Comparison of ENCODE assay signal across 8 cellular contexts in the genomic region with DNA sequence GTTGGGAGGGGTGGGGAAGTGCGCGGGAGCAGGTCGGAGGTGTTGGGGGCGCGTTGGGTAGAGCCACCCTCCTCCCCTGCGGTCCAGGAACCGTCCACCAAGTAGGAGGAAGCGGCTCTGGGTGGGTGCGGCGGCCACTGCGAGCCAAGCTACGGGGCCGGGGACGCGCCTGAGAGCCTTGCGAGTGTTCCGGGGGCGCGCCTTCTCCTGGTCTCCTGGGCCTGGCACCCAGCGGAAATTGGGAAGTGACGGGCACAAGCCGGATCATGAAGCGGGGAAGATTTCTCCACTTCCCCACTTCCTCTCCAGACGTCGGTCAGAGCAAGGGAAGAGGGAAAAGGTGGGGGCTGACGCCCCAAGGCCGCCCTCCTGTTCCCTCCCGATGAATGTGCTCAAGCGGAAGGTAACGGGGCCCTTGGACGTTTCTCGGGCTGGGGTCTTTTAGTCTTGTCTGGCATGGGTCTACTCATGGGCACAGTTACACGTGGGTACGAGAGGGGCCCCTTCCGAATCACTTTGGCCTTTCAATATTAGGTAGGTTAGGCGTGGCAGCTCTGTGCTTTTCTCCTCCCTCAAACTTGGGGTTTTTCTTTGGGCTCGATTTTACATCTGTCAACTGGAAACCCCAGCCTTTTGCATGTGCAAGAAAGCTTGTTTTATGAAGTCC. TPM values are rescaled to one million over a fixed set of nuclear protein-coding genes. Genes with fewer than 3 reads are reported as not detected.
DNase-seq lines count a peak whose midpoint lies in the region; TF ChIP-seq lines count a peak whose summit lies in the region.

No MANE protein-coding gene starts in this region.

- in situ Hi-C loops in astrocyte of the spinal cord (cut with HindIII; ENCODE audit: low sequenced_read_pairs) = no loop called here

- H3K27ac ChIP-seq in layer of hippocampus (ENCODE audit: low read depth, low read length) (peak overlapping the region; percentile 97), suprapubic skin (peak overlapping the region; percentile 94)

- WGBS in suprapubic skin = 0% methylated on average over 35 of the region's 37 CpGs

- DNase-seq in NCI-H526 (lab: John Stamatoyannopoulos, UW) (peak; percentile 55 to 87), NCI-H526 treated with DMSO at 0.1 percent for 48 hours (lab: John Stamatoyannopoulos, UW) (no peak), MG63 (peak; percentile 69), astrocyte of the spinal cord (ENCODE audit: low read depth, low spot score) (no peak), suprapubic skin (ENCODE audit: low spot score in 2 of 2) (peak; percentile 91), NCI-H2171 treated with DMSO at 0.1 percent for 48 hours (lab: John Stamatoyannopoulos, UW) (no peak), GDM1 (lab: John Stamatoyannopoulos, UW) (no peak)

- no peak for TF ChIP-seq CTCF in astrocyte of the spinal cord (IDR thresholded peaks at IDR 0.05; ENCODE audit: low read depth, low read length)
- TF ChIP-seq CTCF in suprapubic skin (IDR thresholded peaks at IDR 0.05) = no peak

- TF ChIP-seq POLR2A in suprapubic skin (IDR thresholded peaks at IDR 0.05) = no peak

- H3K27me3 ChIP-seq in MG63 = no peaks in the 10 kb centered on the region
- no peaks in the 10 kb centered on the region for H3K27me3 ChIP-seq in layer of hippocampus (ENCODE audit: control insufficient read depth, insufficient read depth, low read length)
- no peaks in the 10 kb centered on the region for H3K27me3 ChIP-seq in suprapubic skin

- H3K36me3 ChIP-seq in MG63 = peaks cover 53% of the 10 kb centered on the region
- H3K36me3 ChIP-seq in suprapubic skin = no peaks in the 10 kb centered on the region

- H3K4me3 ChIP-seq in MG63 = peak overlapping the region; percentile 91
- peak overlapping the region; percentile 91 for H3K4me3 ChIP-seq in astrocyte of the spinal cord (ENCODE audit: low read depth, low read length)
- peak overlapping the region; percentile 80 for H3K4me3 ChIP-seq in suprapubic skin

- H3K9me3 ChIP-seq in MG63 = no peaks in the 10 kb centered on the region
- H3K9me3 ChIP-seq in suprapubic skin = no peaks in the 10 kb centered on the region

- peaks cover 47% of the 10 kb centered on the region for H3K4me1 ChIP-seq in suprapubic skin

- TF ChIP-seq EP300 in suprapubic skin (IDR thresholded peaks at IDR 0.05) = no peak

RNA-seq across cellular contexts. Expression of a gene that starts 0.9 kb away (rescaled TPM):
- 19.9 and 27.4 TPM in 2 replicates for total RNA-seq in MG63 (2014; rRNA removed; shearing (Covaris generic); ENCODE audit: low replicate concordance)
- 10 to 100 TPM; 53.2 to 96.1 (median 84.5) TPM for total RNA-seq in suprapubic skin

RNA-seq across cellular contexts. Expression of a gene that starts 21.2 kb away (rescaled TPM):
- total RNA-seq in MG63 (2014; rRNA removed; shearing (Covaris generic); ENCODE audit: low replicate concordance) = 136 and 213 TPM in 2 replicates
- total RNA-seq in suprapubic skin = 10 to 100 TPM; 82.5 to 100.0 (median 91.4) TPM

RNA-seq across cellular contexts. Expression of a gene that starts 24.3 kb away (rescaled TPM):
- total RNA-seq in MG63 (2014; rRNA removed; shearing (Covaris generic); ENCODE audit: low replicate concordance) = 29.3 and 37.6 TPM in 2 replicates
- 10 to 100 TPM; 14.1 to 36.3 (median 20.2) TPM for total RNA-seq in suprapubic skin

RNA-seq across cellular contexts. Expression of a gene that starts 24.4 kb away (rescaled TPM):
- total RNA-seq in MG63 (2014; rRNA removed; shearing (Covaris generic); ENCODE audit: low replicate concordance) = not detected in 2 replicates
- under 1 TPM in 2 of 4 donors, not detected in 2; 0.30 to 0.55 TPM for total RNA-seq in suprapubic skin

RNA-seq across cellular contexts. Expression of a gene that starts 48.9 kb away (rescaled TPM):
- 13.0 and 17.7 TPM in 2 replicates for total RNA-seq in MG63 (2014; rRNA removed; shearing (Covaris generic); ENCODE audit: low replicate concordance)
- total RNA-seq in suprapubic skin = 100 to 1,000 TPM in 1 of 4 donors, 10 to 100 TPM in 3; 61.6 to 114 (median 83.2) TPM

Comparison
In these comparisons a context has a peak if more than half of its experiments do, and no peak if none do; other contexts are left out.
1. DNase-seq: peak in NCI-H526 (2 of 2), MG63 (single experiment) and suprapubic skin (2 of 2); none in NCI-H526 treated with DMSO at 0.1 percent for 48 hours (single experiment), astrocyte of the spinal cord (single experiment), NCI-H2171 treated with DMSO at 0.1 percent for 48 hours (single experiment) and GDM1 (single experiment).
2. Peak in every context shown above with its lines, with median percentiles within 50 percentile points of each other: H3K4me3 ChIP-seq.